Comparison of ENCODE assay signal across 19 cellular contexts in genomic region chr17:82255573-82255972, GRCh38. TPM values are rescaled to one million over a fixed set of nuclear protein-coding genes. Genes with fewer than 3 reads are reported as not detected.
DNase-seq lines count a peak whose midpoint lies in the region; ATAC-seq lines count a peak whose summit lies in the region.
"Had no signal": no experiment of that assay in that cellular context is flagged by ENCODE, and none has a peak within 500 bp of the region (broad histone marks: within the 10 kb centered on the region; RNA-seq: fewer than 3 reads in every experiment).

No MANE protein-coding gene starts in this region.

- H3K9me3 ChIP-seq in T-helper 17 cell (ENCODE audit: control insufficient read depth, low read length, poor library complexity, severe bottlenecking): no peaks in the 10 kb centered on the region
- H3K9me3 ChIP-seq: colonic mucosa, upper lobe of left lung had no signal

- DNase-seq in Right ventricle myocardium superior (peak; percentile 34), cardiac septum (ENCODE audit: low spot score) (no peak), T-helper 17 cell (no peak), memory B cell (ENCODE audit: low spot score in 2 of 2) (no peak), ureter (ENCODE audit: low spot score) (peak; percentile 42), HuH-7 (ENCODE audit: low spot score) (no peak)
- DNase-seq in activated T-cell treated with anti-CD3 and anti-CD28 coated beads, Interleukin-2, amount 50 U/mL, for 1 hour: no peak
- DNase-seq: brain microvascular endothelial cell, C1 segment of cervical spinal cord, colonic mucosa, DMS 273 treated with DMSO at 0.1 percent for 48 hours, H7, kidney, NCI-H1694, NCI-H748 treated with DMSO at 0.1 percent for 48 hours had no signal

- peak overlapping the region; percentile 72 for H3K4me3 Mint-ChIP-seq in T-helper 17 cell
- H3K4me3 Mint-ChIP-seq in memory B cell: no peak overlapping the region
- H3K4me3 Mint-ChIP-seq: activated T-helper 1 cell treated with anti-CD3 and anti-CD28 coated beads, Interleukin-12 subunit alpha, Interleukin-12 subunit beta, Interleukin-2, Interleukin-4 antibody, amounts not matched to agents 30 ng/mL and 10 ng/mL and 1 ng/mL, durations not matched to agents 14 hours and 24 hours and 36 hours had no signal

- ATAC-seq in Right ventricle myocardium superior (ENCODE audit: poor library complexity) (no peak), T-helper 17 cell (no peak), memory B cell (ENCODE audit: low read depth) (no peak)
- ATAC-seq: activated CD4-positive, CD25-positive, alpha-beta regulatory T cell treated with anti-CD3 and anti-CD28 coated beads, Interleukin-2, amount 50 U/mL, for 24 hours; right cardiac atrium had no signal

- intact Hi-C loops in Right ventricle myocardium superior (cut with DNase I) (no loop called here), cardiac septum (cut with DNase I) (no loop called here)

- H3K36me3 Mint-ChIP-seq in T-helper 17 cell (ENCODE audit: low read depth) (peaks cover 8% of the 10 kb centered on the region), memory B cell (peaks cover 42% of the 10 kb centered on the region)

- no peaks in the 10 kb centered on the region for H3K9me3 Mint-ChIP-seq in memory B cell
- H3K9me3 Mint-ChIP-seq: activated T-helper 1 cell treated with anti-CD3 and anti-CD28 coated beads, Interleukin-12 subunit alpha, Interleukin-12 subunit beta, Interleukin-2, Interleukin-4 antibody, amounts not matched to agents 30 ng/mL and 10 ng/mL and 1 ng/mL, durations not matched to agents 14 hours and 24 hours and 36 hours had no signal

- H3K4me1 Mint-ChIP-seq in T-helper 17 cell (peaks cover 20% of the 10 kb centered on the region), memory B cell (peaks cover 18% of the 10 kb centered on the region)

- H3K27me3 Mint-ChIP-seq in T-helper 17 cell (no peaks in the 10 kb centered on the region), memory B cell (no peaks in the 10 kb centered on the region)

- H3K27ac Mint-ChIP-seq in T-helper 17 cell (peak overlapping the region; percentile 88), memory B cell (peak overlapping the region; percentile 58)

RNA-seq across cellular contexts. Expression of gene CSNK1D, which starts 17.9 kb away (rescaled TPM):
- 54.4 TPM for total RNA-seq in Right ventricle myocardium superior
- 80.9 TPM for total RNA-seq in cardiac septum
- total RNA-seq in T-helper 17 cell: 100 to 1,000 TPM; 218 to 273 TPM
- 170 TPM for total RNA-seq in ureter

RNA-seq across cellular contexts. Expression of gene SLC16A3, which starts 26.7 kb away (rescaled TPM):
- total RNA-seq in Right ventricle myocardium superior (10.0 TPM), cardiac septum (20.7 TPM), T-helper 17 cell (10 to 100 TPM; 47.2 to 56.2 TPM), ureter (44.2 TPM)

RNA-seq across cellular contexts. Expression of gene CCDC57, which starts 42.9 kb away (rescaled TPM):
- 8.6 TPM for total RNA-seq in Right ventricle myocardium superior
- 10.6 TPM for total RNA-seq in cardiac septum
- 10 to 100 TPM; 79.1 to 89.0 TPM for total RNA-seq in T-helper 17 cell
- total RNA-seq in ureter: 108 TPM

Comparison
In these comparisons a context has a peak if more than half of its experiments do, and no peak if none do; other contexts are left out.
1. DNase-seq: peak in Right ventricle myocardium superior (single experiment) and ureter (single experiment); none in cardiac septum (single experiment), T-helper 17 cell (0 of 3), memory B cell (0 of 2), HuH-7 (single experiment) and activated T-cell treated with anti-CD3 and anti-CD28 coated beads, Interleukin-2, amount 50 U/mL, for 1 hour (single experiment).